8 cellular contexts compared by ENCODE assay signal in genomic region chr17:60392042-60392844, GRCh38. TPM values are rescaled to one million over a fixed set of nuclear protein-coding genes. Genes with fewer than 3 reads are reported as not detected.
DNase-seq lines count a peak whose midpoint lies in the region; ATAC-seq and TF ChIP-seq lines count a peak whose summit lies in the region.

A gene with protein sequence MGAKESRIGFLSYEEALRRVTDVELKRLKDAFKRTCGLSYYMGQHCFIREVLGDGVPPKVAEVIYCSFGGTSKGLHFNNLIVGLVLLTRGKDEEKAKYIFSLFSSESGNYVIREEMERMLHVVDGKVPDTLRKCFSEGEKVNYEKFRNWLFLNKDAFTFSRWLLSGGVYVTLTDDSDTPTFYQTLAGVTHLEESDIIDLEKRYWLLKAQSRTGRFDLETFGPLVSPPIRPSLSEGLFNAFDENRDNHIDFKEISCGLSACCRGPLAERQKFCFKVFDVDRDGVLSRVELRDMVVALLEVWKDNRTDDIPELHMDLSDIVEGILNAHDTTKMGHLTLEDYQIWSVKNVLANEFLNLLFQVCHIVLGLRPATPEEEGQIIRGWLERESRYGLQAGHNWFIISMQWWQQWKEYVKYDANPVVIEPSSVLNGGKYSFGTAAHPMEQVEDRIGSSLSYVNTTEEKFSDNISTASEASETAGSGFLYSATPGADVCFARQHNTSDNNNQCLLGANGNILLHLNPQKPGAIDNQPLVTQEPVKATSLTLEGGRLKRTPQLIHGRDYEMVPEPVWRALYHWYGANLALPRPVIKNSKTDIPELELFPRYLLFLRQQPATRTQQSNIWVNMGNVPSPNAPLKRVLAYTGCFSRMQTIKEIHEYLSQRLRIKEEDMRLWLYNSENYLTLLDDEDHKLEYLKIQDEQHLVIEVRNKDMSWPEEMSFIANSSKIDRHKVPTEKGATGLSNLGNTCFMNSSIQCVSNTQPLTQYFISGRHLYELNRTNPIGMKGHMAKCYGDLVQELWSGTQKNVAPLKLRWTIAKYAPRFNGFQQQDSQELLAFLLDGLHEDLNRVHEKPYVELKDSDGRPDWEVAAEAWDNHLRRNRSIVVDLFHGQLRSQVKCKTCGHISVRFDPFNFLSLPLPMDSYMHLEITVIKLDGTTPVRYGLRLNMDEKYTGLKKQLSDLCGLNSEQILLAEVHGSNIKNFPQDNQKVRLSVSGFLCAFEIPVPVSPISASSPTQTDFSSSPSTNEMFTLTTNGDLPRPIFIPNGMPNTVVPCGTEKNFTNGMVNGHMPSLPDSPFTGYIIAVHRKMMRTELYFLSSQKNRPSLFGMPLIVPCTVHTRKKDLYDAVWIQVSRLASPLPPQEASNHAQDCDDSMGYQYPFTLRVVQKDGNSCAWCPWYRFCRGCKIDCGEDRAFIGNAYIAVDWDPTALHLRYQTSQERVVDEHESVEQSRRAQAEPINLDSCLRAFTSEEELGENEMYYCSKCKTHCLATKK (N-terminal part only) (minus strand): TSS chr17:60392133. CDS start chr17:60391939, 194 bp downstream.

- no peaks in the 10 kb centered on the region for H3K9me3 Mint-ChIP-seq in activated T-cell treated with anti-CD3 and anti-CD28 coated beads, Interleukin-2, amount 50 U/mL, for 24 hours

- peak; percentile 45; the same call in 1 of the 2 replicates for TF ChIP-seq CTCF in PC-9 (conservative IDR thresholded peaks at IDR 0.05)

- DNase-seq in DMS153 treated with DMSO at 0.1 percent for 48 hours (lab: John Stamatoyannopoulos, UW; ENCODE audit: unreplicated experiment) (peak; percentile 93), PC-9 (peak; percentile 87 to 97)
- DNase-seq in activated T-cell treated with anti-CD3 and anti-CD28 coated beads, Interleukin-2, amount 50 U/mL, for 24 hours: peak; percentile 99
- DNase-seq in stimulated activated CD8-positive, alpha-beta memory T cell treated with anti-CD3 and anti-CD28 coated beads, Interleukin-7, amount 100 ng/mL, for 24 hours (ENCODE audit: low read depth): peak; percentile 98

- H3K79me2 ChIP-seq in PC-9 (ENCODE audit: low read depth): peaks cover 44% of the 10 kb centered on the region

- 1% methylated on average over 59 to 68 of the region's 68 CpGs for WGBS in esophagus, 2 donors

- TF ChIP-seq EP300 in Ishikawa (IDR thresholded peaks at IDR 0.05; ENCODE audit: borderline replicate concordance): no peak; the same call in 1 of the 2 replicates

- peak within 1 kb of the TSS; percentile 79 for H3K27ac ChIP-seq in PC-9
- H3K27ac ChIP-seq in esophagus (ENCODE audit: low read depth in 2 of 2, low read length in 1 of 2): peak within 1 kb of the TSS; percentile 91 to 98
- H3K27ac ChIP-seq in muscle layer of colon (ENCODE audit: low read depth, low read length): peak within 1 kb of the TSS; percentile 93

- peak within 1 kb of the TSS; percentile 99 for H3K27ac Mint-ChIP-seq in activated T-cell treated with anti-CD3 and anti-CD28 coated beads, Interleukin-2, amount 50 U/mL, for 24 hours

- H3K9ac ChIP-seq in muscle layer of colon (ENCODE audit: low read length): peak within 1 kb of the TSS; percentile 77

- H2AFZ ChIP-seq in PC-9: peak within 1 kb of the TSS; percentile 86

- peak within 1 kb of the TSS; percentile 93 for H3K4me3 Mint-ChIP-seq in activated T-cell treated with anti-CD3 and anti-CD28 coated beads, Interleukin-2, amount 50 U/mL, for 24 hours

- H3K27me3 Mint-ChIP-seq in activated T-cell treated with anti-CD3 and anti-CD28 coated beads, Interleukin-2, amount 50 U/mL, for 24 hours: no peaks in the 10 kb centered on the region

- H3K9me3 ChIP-seq in PC-9 (ENCODE audit: insufficient read depth, low read depth) (no peaks in the 10 kb centered on the region), esophagus (ENCODE audit: control insufficient read depth in 2 of 2, insufficient read depth in 1 of 2, low read depth in 1 of 2, low read length in 1 of 2) (no peaks in the 10 kb centered on the region), muscle layer of colon (ENCODE audit: low read length) (no peaks in the 10 kb centered on the region)

- POLR2A ChIA-PET in PC-9 (lab: Charles Lee; ENCODE audit: unreplicated experiment): interaction anchor here (0.5 to 0.9 kb wide), 6 partner anchors 20 to 1189 kb away, joined by 4 to 19 read pairs (median 8); partner anchors contain the start of genes PPM1D and RNFT1

- peak; percentile 82 for ATAC-seq in GM21529 (IDR thresholded peaks at IDR 0.05; ENCODE audit: unreplicated experiment)

- H3K4me1 ChIP-seq in PC-9 (replicated peaks; ENCODE audit: insufficient read depth) (peaks cover 28% of the 10 kb centered on the region), esophagus (ENCODE audit: control insufficient read depth in 2 of 2, insufficient read depth in 2 of 2, low read length in 1 of 2) (peaks cover 0 to 2% of the 10 kb centered on the region in 2 donors), muscle layer of colon (ENCODE audit: insufficient read depth, low read length) (peaks cover 18% of the 10 kb centered on the region)

- CTCF ChIA-PET in PC-9 (lab: Charles Lee): interaction anchor here (0.7 kb wide), 2 partner anchors 138 to 1016 kb away, joined by 3 read pairs; no protein-coding TSS in a partner anchor

- BruUV-seq in PC-9 (replicated peaks; lab: Mats Ljungman, UMichigan): no TSS peak

- no peak for TF ChIP-seq RAD21 in Ishikawa (IDR thresholded peaks at IDR 0.05; ENCODE audit: low read depth)

- peaks cover 44% of the 10 kb centered on the region for H3K4me1 Mint-ChIP-seq in activated T-cell treated with anti-CD3 and anti-CD28 coated beads, Interleukin-2, amount 50 U/mL, for 24 hours (ENCODE audit: low read depth)

- no peaks in the 10 kb centered on the region for H3K36me3 ChIP-seq in PC-9 (ENCODE audit: low read depth)
- H3K36me3 ChIP-seq in esophagus (ENCODE audit: control insufficient read depth in 2 of 2, insufficient read depth in 2 of 2, low read length in 1 of 2): no peaks in the 10 kb centered on the region
- H3K36me3 ChIP-seq in muscle layer of colon (ENCODE audit: insufficient read depth, low read length): no peaks in the 10 kb centered on the region

- H3K27me3 ChIP-seq in PC-9 (ENCODE audit: insufficient read depth, low read depth) (no peaks in the 10 kb centered on the region), esophagus (ENCODE audit: control insufficient read depth in 1 of 2, insufficient read depth in 2 of 2, low read length in 2 of 2) (no peaks in the 10 kb centered on the region), muscle layer of colon (ENCODE audit: control insufficient read depth in 1 of 2, insufficient read depth in 2 of 2, low read length in 2 of 2) (no peaks in the 10 kb centered on the region)

- intact Hi-C loops in PC-9 (cut with micrococcal nuclease; ENCODE audit: unreplicated experiment): loop anchor here (2.0 kb wide), 1 partner anchor 209 kb away; the partner anchor contains the start of gene PPM1D

- peaks cover 40% of the 10 kb centered on the region for H3F3A ChIP-seq in PC-9 (ENCODE audit: insufficient read depth, low read depth)

- H3K36me3 Mint-ChIP-seq in activated T-cell treated with anti-CD3 and anti-CD28 coated beads, Interleukin-2, amount 50 U/mL, for 24 hours (ENCODE audit: low read depth): peaks cover 17% of the 10 kb centered on the region

- H3K4me2 ChIP-seq in PC-9: peak within 1 kb of the TSS; percentile 97

- peaks cover 6% of the 10 kb centered on the region; the same call in 1 of the 2 replicates for H4K20me1 ChIP-seq in PC-9 (ENCODE audit: insufficient read depth)

- H3K4me3 ChIP-seq in PC-9 (peak within 1 kb of the TSS; percentile 88), esophagus (ENCODE audit: low read depth in 1 of 2, low read length in 2 of 2) (peak within 1 kb of the TSS; percentile 74 to 78), muscle layer of colon (ENCODE audit: low read depth in 1 of 2, low read length in 2 of 2) (peak within 1 kb of the TSS; percentile 67 to 85)

- no peaks in the 10 kb centered on the region for H3K9me2 ChIP-seq in PC-9 (ENCODE audit: insufficient read depth)

TF ChIP-seq in Ishikawa, 13 proteins besides CTCF, POLR2A, EP300 and RAD21 (continues in another document):
- TF ChIP-seq CREB1 (IDR thresholded peaks at IDR 0.05; ENCODE audit: low read depth): no peak
- TF ChIP-seq TEAD4 (IDR thresholded peaks at IDR 0.05): peak; percentile 15; the same call in 1 of the 2 replicates
- 0 out of 2 replicates have a peak, but pooled peaks have one; percentile 14 for TF ChIP-seq NFIC (IDR thresholded peaks at IDR 0.05)
- TF ChIP-seq EGR1 (IDR thresholded peaks at IDR 0.05): peak; percentile 89
- TF ChIP-seq FOXM1 (IDR thresholded peaks at IDR 0.05; ENCODE audit: borderline replicate concordance, low read depth): peak; percentile 45; the same call in 1 of the 2 replicates
- TF ChIP-seq ZBTB7A (IDR thresholded peaks at IDR 0.05; ENCODE audit: low read depth): peak; percentile 78; the same call in 1 of the 2 replicates
- no peak for TF ChIP-seq CEBPB (IDR thresholded peaks at IDR 0.05)
- peak; percentile 86 for TF ChIP-seq MAX (IDR thresholded peaks at IDR 0.05)
- TF ChIP-seq TCF12 (IDR thresholded peaks at IDR 0.05; ENCODE audit: low read depth): no peak; the same call in 1 of the 2 replicates
- TF ChIP-seq USF1 (IDR thresholded peaks at IDR 0.05): peak; percentile 92
- TF ChIP-seq TAF1 (IDR thresholded peaks at IDR 0.05; ENCODE audit: low read depth): peak; percentile 64

RNA-seq across cellular contexts. Expression of the gene that starts here (rescaled TPM):
- 32.3 and 32.6 TPM in 2 replicates for total RNA-seq in PC-9 (2021)
- polyA plus RNA-seq in esophagus: 10 to 100 TPM in 1 of 2 donors, 1 to 10 TPM in 1; 9.5 to 16.1 TPM

Comparison
In these comparisons a context has a peak if more than half of its experiments do, and no peak if none do; other contexts are left out.
1. Peak in every context shown above with its lines: DNase-seq, ATAC-seq, H3K4me3 ChIP-seq and H3K27ac ChIP-seq.